8 cellular contexts compared by ENCODE assay signal in the genomic region with DNA sequence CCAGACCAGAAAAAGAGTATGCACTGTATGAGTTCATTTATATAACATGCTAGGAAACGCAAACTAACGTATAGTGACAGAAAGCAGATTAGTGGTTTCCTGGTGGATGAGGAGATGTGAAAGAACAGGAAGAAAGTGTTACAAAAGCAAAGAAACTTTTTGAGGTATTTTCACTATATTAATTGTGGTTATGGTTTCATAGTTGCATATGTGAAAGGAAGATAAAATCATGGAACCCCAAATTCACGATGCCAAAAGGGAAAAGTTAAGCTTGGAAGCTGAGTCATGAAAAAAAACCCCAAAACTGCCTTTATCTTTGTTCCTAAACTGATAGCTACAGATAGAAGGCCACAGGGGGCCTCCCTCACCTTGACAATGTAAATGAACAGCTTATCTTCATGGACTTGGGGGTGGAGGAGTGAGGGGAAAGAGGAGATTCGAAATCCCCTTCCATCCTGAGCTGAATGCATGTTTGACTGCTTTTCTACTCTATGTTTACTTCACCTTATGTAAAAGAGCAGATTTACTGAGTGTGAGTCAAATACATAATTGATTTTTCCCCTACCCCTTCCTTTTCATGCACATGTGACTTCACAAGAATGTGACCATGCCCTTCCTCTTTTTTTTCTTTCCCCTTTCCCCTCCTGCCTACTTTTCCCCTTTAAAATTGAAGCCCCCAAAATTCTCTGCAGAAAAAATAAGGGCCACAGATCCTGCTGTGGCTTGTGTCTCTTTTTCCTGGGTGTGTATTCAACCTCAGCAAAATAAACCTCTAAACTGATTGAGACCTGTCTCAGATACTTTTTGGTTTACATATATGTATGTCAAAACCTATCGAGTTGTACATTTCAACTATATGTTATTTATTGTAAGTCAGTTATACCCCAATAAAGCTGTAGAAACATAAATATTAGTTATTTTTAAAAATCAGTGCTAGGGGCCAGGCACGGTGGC.
DNase-seq lines count a peak whose midpoint lies in the region; ATAC-seq and TF ChIP-seq lines count a peak whose summit lies in the region.

No MANE protein-coding gene starts in this region.

- TF ChIP-seq CTCF in GM13977 (IDR thresholded peaks at IDR 0.05; ENCODE audit: extremely low read depth, insufficient read depth, missing control alignments): peak; percentile 32
- TF ChIP-seq CTCF in progenitor cell of endocrine pancreas (IDR thresholded peaks at IDR 0.05; ENCODE audit: unreplicated experiment): no peak
- TF ChIP-seq CTCF in upper lobe of left lung (IDR thresholded peaks at IDR 0.05): no peak

- H3K4me3 ChIP-seq in upper lobe of left lung: no peak overlapping the region

- ATAC-seq in HG03460 (IDR thresholded peaks at IDR 0.05; ENCODE audit: unreplicated experiment) (peak; percentile 61), HG02571 (IDR thresholded peaks at IDR 0.05; ENCODE audit: unreplicated experiment) (no peak), upper lobe of left lung (ENCODE audit: low FRiP score in 2 of 2) (no peak), HG03175 (IDR thresholded peaks at IDR 0.05; ENCODE audit: unreplicated experiment) (no peak), GM19023 (IDR thresholded peaks at IDR 0.05; ENCODE audit: unreplicated experiment) (no peak)

- H3K36me3 Mint-ChIP-seq in progenitor cell of endocrine pancreas (ENCODE audit: insufficient read depth): no peaks in the 10 kb centered on the region

- no peak overlapping the region for H3K27ac ChIP-seq in upper lobe of left lung

- H3K4me1 ChIP-seq in upper lobe of left lung: no peaks in the 10 kb centered on the region

- 53 to 63% methylated on average over 6 of the region's 6 CpGs for WGBS in upper lobe of left lung, 2 donors

- DNase-seq in GM13977 (ENCODE audit: low spot score): peak; percentile 51
- DNase-seq in activated CD4-positive, CD25-positive, alpha-beta regulatory T cell treated with anti-CD3 and anti-CD28 coated beads, Interleukin-2, amount 50 U/mL, for 72 hours: peak; percentile 31
- no peak for DNase-seq in progenitor cell of endocrine pancreas (ENCODE audit: low spot score, unreplicated experiment)
- DNase-seq in upper lobe of left lung: no peak

- in situ Hi-C loops in GM13977 (cut with MboI; ENCODE audit: low pct_unique_long_range_greater_than_20kb, low sequenced_read_pairs, unreplicated experiment): no loop called here

- H3K9me3 Mint-ChIP-seq in progenitor cell of endocrine pancreas (ENCODE audit: low read depth): peaks cover 3% of the 10 kb centered on the region

- H3K27me3 ChIP-seq in upper lobe of left lung: no peaks in the 10 kb centered on the region

- no peaks in the 10 kb centered on the region for H3K9me3 ChIP-seq in upper lobe of left lung

- no peak for TF ChIP-seq POLR2A in upper lobe of left lung (IDR thresholded peaks at IDR 0.05)

- TF ChIP-seq EP300 in upper lobe of left lung (IDR thresholded peaks at IDR 0.05): no peak

- no peaks in the 10 kb centered on the region for H3K27me3 Mint-ChIP-seq in progenitor cell of endocrine pancreas

- no peak overlapping the region for H3K4me3 Mint-ChIP-seq in progenitor cell of endocrine pancreas (ENCODE audit: low read depth)

- H3K36me3 ChIP-seq in upper lobe of left lung: no peaks in the 10 kb centered on the region

- peaks cover 9% of the 10 kb centered on the region for H3K4me1 Mint-ChIP-seq in progenitor cell of endocrine pancreas (ENCODE audit: low read depth)

- H3K27ac Mint-ChIP-seq in progenitor cell of endocrine pancreas: peak overlapping the region; percentile 47

Comparison
In these comparisons a context has a peak if more than half of its experiments do, and no peak if none do; other contexts are left out.
1. DNase-seq: peak in GM13977 (single experiment) and activated CD4-positive, CD25-positive, alpha-beta regulatory T cell treated with anti-CD3 and anti-CD28 coated beads, Interleukin-2, amount 50 U/mL, for 72 hours (single experiment); none in progenitor cell of endocrine pancreas (single experiment) and upper lobe of left lung (0 of 2).